8 cellular contexts compared by ENCODE assay signal in genomic region chr22:44080936-44081853, GRCh38. TPM values are rescaled to one million over a fixed set of nuclear protein-coding genes. Genes with fewer than 3 reads are reported as not detected.
DNase-seq lines count a peak whose midpoint lies in the region; ATAC-seq and TF ChIP-seq lines count a peak whose summit lies in the region.

No MANE protein-coding gene starts in this region.

- intact Hi-C loops in left colon (cut with DNase I, micrococcal nuclease) = loop anchor here (10.0 kb wide), 2 partner anchors 86 to 544 kb away; no protein-coding TSS in a partner anchor

- no peaks in the 10 kb centered on the region for H3K27me3 Mint-ChIP-seq in chondrocyte (ENCODE audit: low read depth)

- ATAC-seq in left colon = peak; percentile 53
- ATAC-seq in HG03095 (IDR thresholded peaks at IDR 0.05; ENCODE audit: unreplicated experiment) = no peak

- H3K27ac Mint-ChIP-seq in chondrocyte (ENCODE audit: unreplicated experiment) = no peak overlapping the region

- H3K4me3 Mint-ChIP-seq in chondrocyte (ENCODE audit: unreplicated experiment) = no peak overlapping the region

- peaks cover 4% of the 10 kb centered on the region for H3K9me3 Mint-ChIP-seq in chondrocyte (ENCODE audit: low read depth)

- peak; percentile 92 for TF ChIP-seq CTCF in chondrocyte (IDR thresholded peaks at IDR 0.05)

- peaks cover 8% of the 10 kb centered on the region for H3K4me1 Mint-ChIP-seq in chondrocyte (ENCODE audit: low read depth)

- H3K36me3 Mint-ChIP-seq in chondrocyte (ENCODE audit: low read depth) = peaks cover 4% of the 10 kb centered on the region

- peak; percentile 45 for DNase-seq in NK-92 treated with Interleukin-12 subunit alpha and Interleukin-12 subunit beta, amount 100 ng/mL, for 24 hours (lab: John Stamatoyannopoulos, UW)
- no peak for DNase-seq in NK-92 (lab: John Stamatoyannopoulos, UW; ENCODE audit: unreplicated experiment)
- DNase-seq in NCI-H2196 (lab: John Stamatoyannopoulos, UW; ENCODE audit: unreplicated experiment) = peak; percentile 77
- peak; percentile 57 to 58 for DNase-seq in activated CD4-positive, alpha-beta T cell treated with anti-CD3 and anti-CD28 coated beads for 24 hours (ENCODE audit: low read depth in 2 of 2)
- DNase-seq in chondrocyte (ENCODE audit: low spot score) = no peak
- peak; percentile 58 to 90 for DNase-seq in left colon
- peak; percentile 41 for DNase-seq in stimulated activated CD4-positive, alpha-beta T cell treated with anti-CD3 and anti-CD28 coated beads, Interleukin-2, amount 100 ng/mL, for 4 hours (ENCODE audit: low read depth)

RNA-seq across cellular contexts. Expression of gene PARVB, which starts 57.1 kb away (rescaled TPM):
- total RNA-seq in chondrocyte (21.2 to 35.6 TPM (median 33.6 TPM) in 3 replicates), left colon (10 to 100 TPM in 1 of 2 donors, 1 to 10 TPM in 1; 7.8 to 13.5 TPM)

Comparison
In these comparisons a context has a peak if more than half of its experiments do, and no peak if none do; other contexts are left out.
1. DNase-seq: peak in NK-92 treated with Interleukin-12 subunit alpha and Interleukin-12 subunit beta, amount 100 ng/mL, for 24 hours (single experiment), NCI-H2196 (single experiment), activated CD4-positive, alpha-beta T cell treated with anti-CD3 and anti-CD28 coated beads for 24 hours (2 of 2), left colon (2 of 2) and stimulated activated CD4-positive, alpha-beta T cell treated with anti-CD3 and anti-CD28 coated beads, Interleukin-2, amount 100 ng/mL, for 4 hours (single experiment); none in NK-92 (single experiment) and chondrocyte (single experiment).